In the genomic region with DNA sequence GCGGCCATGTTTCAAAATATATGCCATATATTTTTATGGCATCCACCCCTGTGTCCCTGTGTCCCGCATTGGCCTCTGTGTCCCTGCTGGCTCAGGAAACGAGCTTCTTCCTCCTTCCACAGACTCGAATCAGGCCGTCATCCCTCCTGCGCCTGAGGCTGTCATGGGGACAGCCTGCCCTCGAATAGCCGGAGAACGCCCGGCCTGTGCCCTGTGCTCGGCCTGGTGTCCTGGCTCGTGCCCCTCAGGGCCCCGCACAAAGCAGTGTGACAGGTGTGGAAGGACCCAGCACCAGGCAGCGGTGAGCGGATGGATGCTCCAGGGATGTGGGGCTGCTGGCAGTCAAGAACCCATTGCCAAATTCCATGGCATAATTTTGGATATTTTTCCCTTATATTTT, we compare ENCODE assay signal across 1 cellular context.
DNase-seq lines count a peak whose midpoint lies in the region; ATAC-seq and TF ChIP-seq lines count a peak whose summit lies in the region.
"Not testable (repeated sequence)": the region's sequence is repeated elsewhere in the genome, so short reads cannot be mapped to it uniquely, and the experiment has no call there.

No MANE protein-coding gene starts in this region.

- not testable (repeated sequence) for ATAC-seq in upper lobe of right lung

- intact Hi-C loops in upper lobe of right lung (cut with DNase I): not testable (repeated sequence)

- H3K9me3 ChIP-seq in upper lobe of right lung: not testable (repeated sequence)

- not testable (repeated sequence) for H3K4me3 ChIP-seq in upper lobe of right lung

- not testable (repeated sequence) for H3K27me3 ChIP-seq in upper lobe of right lung

- H3K36me3 ChIP-seq in upper lobe of right lung: not testable (repeated sequence)

- not testable (repeated sequence) for TF ChIP-seq CTCF in upper lobe of right lung (IDR thresholded peaks at IDR 0.05)

- H3K27ac ChIP-seq in upper lobe of right lung: not testable (repeated sequence)

- H3K4me1 ChIP-seq in upper lobe of right lung: not testable (repeated sequence)

- peak; percentile 36 for DNase-seq in upper lobe of right lung
